Comparison of ENCODE assay signal across 20 cellular contexts in genomic region chr3:13299531-13300155, GRCh38.
"Had no signal": no experiment of that assay in that cellular context is flagged by ENCODE, and none has a peak within 500 bp of the region (broad histone marks: within the 10 kb centered on the region; RNA-seq: fewer than 3 reads in every experiment).

No MANE protein-coding gene starts in this region.

- H3K27ac ChIP-seq: body of pancreas, cardiac muscle cell, parathyroid adenoma, right lobe of liver, skin epidermis, tibial artery, VCaP had no signal

- H3K4me1 ChIP-seq: parathyroid adenoma, right lobe of liver had no signal

- FAIRE-seq: endometrium had no signal

- H3K9me3 ChIP-seq: body of pancreas, right lobe of liver, tibial artery had no signal

- H2AFZ ChIP-seq: parathyroid adenoma had no signal

- ATAC-seq: activated CD4-positive, CD25-positive, alpha-beta regulatory T cell treated with anti-CD3 and anti-CD28 coated beads, Interleukin-2, amount 50 U/mL, for 24 hours; activated T-cell treated with anti-CD3 and anti-CD28 coated beads, Interleukin-2, amount 50 U/mL, for 72 hours; body of pancreas; right lobe of liver; stimulated activated effector memory CD8-positive, alpha-beta T cell treated with anti-CD3 and anti-CD28 coated beads, Interleukin-12 subunit alpha, Interleukin-12 subunit beta, amount 100 ng/mL, for 72 hours; stimulated activated naive CD8-positive, alpha-beta T cell treated with anti-CD3 and anti-CD28 coated beads, Interleukin-15, amount 100 ng/mL, for 72 hours had no signal

- DNase-seq: activated CD4-positive, alpha-beta memory T cell treated with anti-CD3 and anti-CD28 coated beads, Interleukin-2, amount 10 ng/mL, durations not matched to agents 7 days and 5 days; activated CD4-positive, alpha-beta T cell treated with anti-CD3 and anti-CD28 coated beads, Interleukin-2, amount 10 ng/mL, durations not matched to agents 24 days and 14 days; activated effector memory CD4-positive, alpha-beta T cell treated with anti-CD3 and anti-CD28 coated beads, Interleukin-2, amount 50 U/mL, for 16 hours; activated naive CD4-positive, alpha-beta T cell treated with anti-CD3 and anti-CD28 coated beads, Interleukin-2, amount 10 ng/mL, durations not matched to agents 7 days and 5 days; activated T-cell treated with anti-CD3 and anti-CD28 coated beads, Interleukin-2, amount 50 U/mL, for 72 hours; amygdala; erythroblast; foreskin fibroblast; right lobe of liver; stimulated activated CD4-positive, alpha-beta T cell treated with anti-CD3 and anti-CD28 coated beads, Interleukin-2, amount 100 ng/mL, for 24 hours; stimulated activated naive CD8-positive, alpha-beta T cell treated with anti-CD3 and anti-CD28 coated beads, Interleukin-15, amount 100 ng/mL, for 72 hours; tibial artery had no signal

- H3K36me3 ChIP-seq: cardiac muscle cell, right lobe of liver, tibial artery had no signal

- H3K79me2 ChIP-seq: parathyroid adenoma had no signal

- H3K27me3 ChIP-seq: body of pancreas, cardiac muscle cell, right lobe of liver had no signal

- H3K4me3 ChIP-seq: body of pancreas, cardiac muscle cell, right lobe of liver, skin epidermis, tibial artery had no signal

- H3K9ac ChIP-seq: parathyroid adenoma had no signal
